Comparison of ENCODE assay signal across 8 cellular contexts in the genomic region with DNA sequence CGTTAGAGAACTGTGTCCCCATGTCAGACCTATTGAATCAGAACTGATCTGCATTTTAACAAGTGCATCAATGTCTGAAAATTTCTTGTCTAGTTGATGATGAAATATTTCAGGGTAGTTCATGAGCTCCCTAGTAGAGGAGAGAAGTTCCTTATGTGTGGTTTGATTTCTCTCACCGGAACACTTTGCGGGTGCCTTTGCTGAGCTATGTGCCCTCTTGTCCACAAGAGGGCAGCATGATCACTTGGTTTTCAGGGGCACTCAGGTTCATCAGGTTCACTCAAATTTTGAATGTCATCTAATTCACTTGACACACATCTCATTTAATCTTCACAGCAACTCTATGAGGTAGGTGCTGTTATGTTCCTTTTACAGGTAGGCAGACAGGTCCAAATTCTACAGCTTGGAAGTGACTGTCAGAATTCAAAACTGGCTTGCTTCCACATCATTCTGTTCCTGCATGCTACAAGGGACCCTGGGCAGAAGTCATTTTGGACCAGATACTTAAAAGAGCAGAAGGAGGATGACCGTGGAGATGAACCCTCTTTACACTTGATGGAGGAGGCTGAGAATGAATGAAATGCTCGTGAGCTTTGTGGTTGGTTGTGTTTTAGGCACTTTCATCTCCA. TPM values are rescaled to one million over a fixed set of nuclear protein-coding genes. Genes with fewer than 3 reads are reported as not detected.
DNase-seq lines count a peak whose midpoint lies in the region; ATAC-seq and TF ChIP-seq lines count a peak whose summit lies in the region.

No MANE protein-coding gene starts in this region.

- H3K27ac ChIP-seq in lower lobe of right lung, result no peak overlapping the region

- H3K9me3 ChIP-seq in lower lobe of right lung, result no peaks in the 10 kb centered on the region

- intact Hi-C loops in lower lobe of right lung (cut with DNase I), result no loop called here

- H3K36me3 ChIP-seq in lower lobe of right lung, result peaks cover 45% of the 10 kb centered on the region

- DNase-seq in AG04449 (ENCODE audit: low read depth, low spot score) (no peak), NCI-H2196 treated with DMSO at 0.1 percent for 48 hours (lab: John Stamatoyannopoulos, UW; ENCODE audit: unreplicated experiment) (peak; percentile 60), dermis microvascular lymphatic vessel endothelial cell (ENCODE audit: low read depth in 2 of 2) (peak; percentile 60 to 72), lower lobe of right lung (peak; percentile 50)
- peak; percentile 63 for DNase-seq in activated CD4-positive, alpha-beta T cell treated with anti-CD3 and anti-CD28 coated beads for 48 hours
- DNase-seq in stimulated activated CD8-positive, alpha-beta memory T cell treated with anti-CD3 and anti-CD28 coated beads, Interleukin-4, amount 100 ng/mL, for 24 hours (ENCODE audit: low read depth), result peak; percentile 7

- peaks cover 10% of the 10 kb centered on the region for H3K4me1 ChIP-seq in lower lobe of right lung

- CTCF ChIA-PET in AG04449 (lab: Yijun Ruan, JAX), result interaction anchor here (0.7 to 22.4 kb wide), 66 partner anchors 9 to 484 kb away, joined by 3 to 674 read pairs (median 4); a partner anchor contains a TSS

- ATAC-seq in GM18867 (IDR thresholded peaks at IDR 0.05; ENCODE audit: unreplicated experiment) (peak; percentile 41), lower lobe of right lung (peak; percentile 76 to 79), HG02852 (IDR thresholded peaks at IDR 0.05; ENCODE audit: unreplicated experiment) (no peak)

- POLR2A ChIA-PET in AG04449 (lab: Yijun Ruan, JAX), result no interaction called here

- H3K27me3 ChIP-seq in lower lobe of right lung (ENCODE audit: low read depth), result no peaks in the 10 kb centered on the region

- TF ChIP-seq CTCF in AG04449 (IDR thresholded peaks at IDR 0.05; ENCODE audit: insufficient read depth, low read length, missing control alignments), result peak; percentile 79
- peak; percentile 93 for TF ChIP-seq CTCF in lower lobe of right lung (IDR thresholded peaks at IDR 0.05)

- H3K4me3 ChIP-seq in AG04449 (ENCODE audit: low read depth, low read length), result no peak overlapping the region
- no peak overlapping the region for H3K4me3 ChIP-seq in lower lobe of right lung

RNA-seq across cellular contexts. Expression of a gene that starts 55.6 kb away (rescaled TPM):
- 48.3 and 77.2 TPM in 2 replicates for total RNA-seq in dermis microvascular lymphatic vessel endothelial cell
- 0.56 TPM for total RNA-seq in lower lobe of right lung

Comparison
In these comparisons a context has a peak if more than half of its experiments do, and no peak if none do; other contexts are left out.
1. RNA of a gene that starts 55.6 kb away (total RNA-seq): 48.3 to 77.2 TPM in dermis microvascular lymphatic vessel endothelial cell; 0.56 TPM in lower lobe of right lung (single experiment); every median in the first group is over 10 times any median in the second.